Comparison of ENCODE assay signal across 7 cellular contexts in the genomic region with DNA sequence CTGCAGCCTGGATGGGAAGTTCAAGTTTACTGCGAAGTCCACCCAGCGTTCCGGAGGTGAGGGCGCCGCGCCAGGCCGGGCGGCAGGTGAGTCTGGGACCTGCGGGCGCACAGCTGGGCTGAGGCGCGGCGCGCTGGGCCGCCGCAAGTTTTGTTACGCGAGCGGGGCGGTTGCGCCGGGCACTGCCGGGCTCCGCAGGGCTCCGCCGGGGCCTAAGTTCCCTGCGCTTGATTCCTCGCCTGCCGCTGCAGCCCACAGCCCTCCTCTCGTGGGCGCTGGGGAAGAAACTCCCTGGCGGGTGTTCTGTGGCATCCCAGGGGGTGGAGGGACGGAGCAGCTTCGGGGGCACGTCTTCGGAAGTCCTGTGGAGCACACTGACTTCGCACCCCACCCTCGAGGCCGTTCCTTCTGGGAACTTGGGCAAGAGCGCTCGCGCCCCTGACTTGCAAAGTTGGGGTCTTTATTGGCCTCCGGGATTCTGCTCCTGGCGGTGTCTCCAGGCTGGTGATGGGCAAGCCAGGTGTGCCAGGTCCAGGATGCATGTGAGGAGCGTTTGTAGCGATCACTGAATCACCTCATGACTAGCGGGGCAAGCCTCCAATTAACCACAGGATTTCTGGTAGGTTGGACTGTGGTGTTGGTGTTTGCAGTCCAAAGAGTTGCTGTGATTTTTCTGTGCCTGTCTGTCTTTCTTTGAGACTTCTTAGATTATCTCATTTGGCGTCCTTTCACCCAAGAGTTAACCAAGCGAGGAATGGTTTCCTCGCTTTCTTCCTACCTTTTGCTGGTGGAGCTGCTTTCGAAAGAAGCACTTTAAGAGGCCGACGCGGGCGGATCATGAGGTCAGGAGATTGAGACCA. TPM values are rescaled to one million over a fixed set of nuclear protein-coding genes. Genes with fewer than 3 reads are reported as not detected.
DNase-seq lines count a peak whose midpoint lies in the region; ATAC-seq and TF ChIP-seq lines count a peak whose summit lies in the region.
"Not testable (repeated sequence)": the region's sequence is repeated elsewhere in the genome, so short reads cannot be mapped to it uniquely, and the experiment has no call there.

No MANE protein-coding gene starts in this region.

- peak overlapping the region; percentile 40 for H3K4me3 ChIP-seq in NB4 (ENCODE audit: low read depth, low read length)
- H3K4me3 ChIP-seq in cardiac fibroblast (replicated peaks in 1 of 2; ENCODE audit: low read depth in 2 of 2, low read length in 2 of 2), result peak overlapping the region; percentile 62 to 64
- peak overlapping the region; percentile 62 for H3K4me3 ChIP-seq in iPS-18a (ENCODE audit: low read length)

- not testable (repeated sequence) for H3K27me3 ChIP-seq in iPS-18a (ENCODE audit: control insufficient read depth, insufficient read depth, low read length)

- not testable (repeated sequence) for TF ChIP-seq POLR2A in NB4 (IDR thresholded peaks at IDR 0.05; ENCODE audit: extremely low read depth, insufficient read length)

- H3K27ac ChIP-seq in iPS-18a (ENCODE audit: low read length), result not testable (repeated sequence)

- DNase-seq in NB4 (ENCODE audit: low read depth) (peak; percentile 35), cardiac fibroblast (ENCODE audit: low read depth in 2 of 2) (peak; percentile 21 to 25), posterior vena cava (ENCODE audit: low spot score) (peak; percentile 78)
- peak; percentile 56 for DNase-seq in activated CD4-positive, CD25-positive, alpha-beta regulatory T cell treated with anti-CD3 and anti-CD28 coated beads, Interleukin-2, amount 50 U/mL, for 72 hours

- H3K9me3 ChIP-seq in iPS-18a (ENCODE audit: control insufficient read depth, low read depth, low read length), result not testable (repeated sequence)

- H3K4me1 ChIP-seq in iPS-18a (ENCODE audit: control insufficient read depth, low read depth, low read length), result not testable (repeated sequence)

- TF ChIP-seq CTCF in NB4 (IDR thresholded peaks at IDR 0.05; ENCODE audit: low read depth, low read length); cardiac fibroblast (IDR thresholded peaks at IDR 0.05; ENCODE audit: low read depth, low read length): not testable (repeated sequence)

- ATAC-seq in GM18502 (IDR thresholded peaks at IDR 0.05; ENCODE audit: poor library complexity, unreplicated experiment) (peak; percentile 29), HG02798 (IDR thresholded peaks at IDR 0.05; ENCODE audit: poor library complexity, unreplicated experiment) (peak; percentile 24)

- H3K36me3 ChIP-seq in iPS-18a (ENCODE audit: control insufficient read depth, low read depth, low read length), result not testable (repeated sequence)

- intact Hi-C loops in posterior vena cava (cut with DNase I), result not testable (repeated sequence)

- peak overlapping the region; percentile 66 for H3K9ac ChIP-seq in iPS-18a (ENCODE audit: low read length)

RNA-seq across cellular contexts. Expression of gene NBPF12, which starts 1.0 kb away (rescaled TPM):
- total RNA-seq in posterior vena cava, result 1 to 10 TPM; 7.1 to 9.3 TPM

Comparison
In these comparisons a context has a peak if more than half of its experiments do, and no peak if none do; other contexts are left out.
1. DNase-seq: peak in every context shown above with its lines; median percentile 78 in posterior vena cava; 56 in activated CD4-positive, CD25-positive, alpha-beta regulatory T cell treated with anti-CD3 and anti-CD28 coated beads, Interleukin-2, amount 50 U/mL, for 72 hours; 35 in NB4; 23 in cardiac fibroblast.